Comparison of ENCODE assay signal across 15 cellular contexts in genomic region chr1:182671779-182672486, GRCh38. TPM values are rescaled to one million over a fixed set of nuclear protein-coding genes. Genes with fewer than 3 reads are reported as not detected.
DNase-seq lines count a peak whose midpoint lies in the region; ATAC-seq and TF ChIP-seq lines count a peak whose summit lies in the region.
"Had no signal": no experiment of that assay in that cellular context is flagged by ENCODE, and none has a peak within 500 bp of the region (broad histone marks: within the 10 kb centered on the region; RNA-seq: fewer than 3 reads in every experiment).

No MANE protein-coding gene starts in this region.

- ATAC-seq in stimulated activated naive CD8-positive, alpha-beta T cell treated with anti-CD3 and anti-CD28 coated beads, Interleukin-15, amount 100 ng/mL, for 72 hours: peak; percentile 72
- ATAC-seq in stimulated activated naive CD8-positive, alpha-beta T cell treated with anti-CD3 and anti-CD28 coated beads, Interleukin-15, Interleukin-2, amounts not matched to agents 100 U/mL and 50 U/mL, for 24 hours: no peak
- peak; percentile 47 for ATAC-seq in upper lobe of right lung

- no peaks in the 10 kb centered on the region for H3K9me3 Mint-ChIP-seq in stimulated activated naive CD8-positive, alpha-beta T cell treated with anti-CD3 and anti-CD28 coated beads, Interleukin-15, amount 100 ng/mL, for 72 hours
- H3K9me3 Mint-ChIP-seq in mesothelial cell of epicardium (no peaks in the 10 kb centered on the region), CD14-positive monocyte (peaks cover 0 to 6% (median 0%) of the 10 kb centered on the region in 7 donors)

- no peaks in the 10 kb centered on the region for H3K4me1 ChIP-seq in upper lobe of right lung

- DNase-seq in stimulated activated naive CD8-positive, alpha-beta T cell treated with anti-CD3 and anti-CD28 coated beads, Interleukin-15, amount 100 ng/mL, for 72 hours: no peak
- no peak for DNase-seq in stimulated activated naive CD8-positive, alpha-beta T cell treated with anti-CD3 and anti-CD28 coated beads, Interleukin-15, Interleukin-2, amounts not matched to agents 100 U/mL and 50 U/mL, for 24 hours
- DNase-seq in NCI-H345 (lab: John Stamatoyannopoulos, UW) (peak; percentile 87), cerebellar cortex (ENCODE audit: low spot score) (peak; percentile 61), upper lobe of right lung (no peak), 8988T (no peak), mesothelial cell of epicardium (ENCODE audit: low spot score in 2 of 2, unreplicated experiment in 2 of 2) (no peak), CD14-positive monocyte (ENCODE audit: low spot score) (no peak)
- DNase-seq: activated T-cell treated with anti-CD3 and anti-CD28 coated beads, Interleukin-2, amount 50 U/mL, for 1 hour; midbrain had no signal

- H3K36me3 Mint-ChIP-seq in mesothelial cell of epicardium (no peaks in the 10 kb centered on the region), CD14-positive monocyte (no peaks in the 10 kb centered on the region)

- H3K27ac ChIP-seq in upper lobe of right lung: no peak overlapping the region
- H3K27ac ChIP-seq: RWPE1, thoracic aorta had no signal

- H3K27me3 Mint-ChIP-seq in stimulated activated naive CD8-positive, alpha-beta T cell treated with anti-CD3 and anti-CD28 coated beads, Interleukin-15, amount 100 ng/mL, for 72 hours: peaks cover 55% of the 10 kb centered on the region
- H3K27me3 Mint-ChIP-seq in mesothelial cell of epicardium (ENCODE audit: low read depth) (peaks cover 7% of the 10 kb centered on the region), CD14-positive monocyte (ENCODE audit: low read depth in 3 of 3) (peaks cover 13 to 19% (median 15%) of the 10 kb centered on the region in 3 donors)

- TF ChIP-seq CTCF in upper lobe of right lung (IDR thresholded peaks at IDR 0.05) (no peak), mesothelial cell of epicardium (IDR thresholded peaks at IDR 0.05; ENCODE audit: unreplicated experiment) (no peak), CD14-positive monocyte (IDR thresholded peaks at IDR 0.05) (no peak)

- peaks cover 4% of the 10 kb centered on the region for H3K27me3 ChIP-seq in upper lobe of right lung

- no peak overlapping the region for H3K4me3 Mint-ChIP-seq in stimulated activated naive CD8-positive, alpha-beta T cell treated with anti-CD3 and anti-CD28 coated beads, Interleukin-15, amount 100 ng/mL, for 72 hours
- H3K4me3 Mint-ChIP-seq in mesothelial cell of epicardium: no peak overlapping the region
- H3K4me3 Mint-ChIP-seq in CD14-positive monocyte: no peak overlapping the region

- H3K9me3 ChIP-seq in upper lobe of right lung: no peaks in the 10 kb centered on the region
- H3K9me3 ChIP-seq: thoracic aorta had no signal

- H3K4me3 ChIP-seq in upper lobe of right lung: no peak overlapping the region
- H3K4me3 ChIP-seq: thoracic aorta had no signal

- H3K27ac Mint-ChIP-seq in stimulated activated naive CD8-positive, alpha-beta T cell treated with anti-CD3 and anti-CD28 coated beads, Interleukin-15, amount 100 ng/mL, for 72 hours: no peak overlapping the region
- H3K27ac Mint-ChIP-seq in mesothelial cell of epicardium (no peak overlapping the region), CD14-positive monocyte (peak overlapping the region in 1 of 7 donors; percentile 31)

- no peaks in the 10 kb centered on the region for H3K36me3 ChIP-seq in upper lobe of right lung
- H3K36me3 ChIP-seq: thoracic aorta had no signal

- peaks cover 12% of the 10 kb centered on the region for H3K4me1 Mint-ChIP-seq in stimulated activated naive CD8-positive, alpha-beta T cell treated with anti-CD3 and anti-CD28 coated beads, Interleukin-15, amount 100 ng/mL, for 72 hours
- peaks cover 2% of the 10 kb centered on the region for H3K4me1 Mint-ChIP-seq in mesothelial cell of epicardium
- no peaks in the 10 kb centered on the region for H3K4me1 Mint-ChIP-seq in CD14-positive monocyte

- intact Hi-C loops in upper lobe of right lung (cut with DNase I): no loop called here
- intact Hi-C loops in CD14-positive monocyte (cut with micrococcal nuclease): no loop called here

RNA-seq across cellular contexts. Expression of gene RGS8, which starts 12.5 kb away (rescaled TPM):
- total RNA-seq in upper lobe of right lung (not detected), mesothelial cell of epicardium (not detected in 3 replicates)
- not detected for polyA plus RNA-seq in CD14-positive monocyte
- total RNA-seq: endothelial cell of umbilical vein, LHCN-M2, renal cortical epithelial cell, thoracic aorta had no signal
- polyA plus RNA-seq: endothelial cell of umbilical vein had no signal

Comparison
In these comparisons a context has a peak if more than half of its experiments do, and no peak if none do; other contexts are left out.
1. DNase-seq: peak in NCI-H345 (single experiment) and cerebellar cortex (single experiment); none in stimulated activated naive CD8-positive, alpha-beta T cell treated with anti-CD3 and anti-CD28 coated beads, Interleukin-15, amount 100 ng/mL, for 72 hours (0 of 2), stimulated activated naive CD8-positive, alpha-beta T cell treated with anti-CD3 and anti-CD28 coated beads, Interleukin-15, Interleukin-2, amounts not matched to agents 100 U/mL and 50 U/mL, for 24 hours (single experiment), upper lobe of right lung (single experiment), 8988T (single experiment), mesothelial cell of epicardium (0 of 2) and CD14-positive monocyte (single experiment).